Comparison of ENCODE assay signal across 24 cellular contexts in the genomic region with DNA sequence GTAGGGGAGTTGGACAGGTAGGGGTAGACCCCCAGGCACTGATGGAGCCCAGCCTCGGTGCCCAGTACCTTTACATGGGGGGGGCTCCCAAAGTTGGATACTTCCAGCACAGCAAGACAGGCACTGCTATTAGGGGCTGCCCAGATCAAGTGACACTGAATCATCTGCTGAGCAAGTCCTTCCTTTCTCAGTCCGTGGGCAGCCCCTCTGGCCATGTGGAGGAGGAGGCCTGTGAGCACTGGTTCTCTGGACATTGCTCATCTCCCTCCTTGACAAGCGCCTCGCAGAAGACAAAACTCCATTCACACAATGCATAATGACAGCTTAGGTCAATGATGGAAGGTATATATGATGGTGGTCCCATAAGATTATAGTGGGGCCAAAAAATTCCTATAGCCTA.
"Had no signal": no experiment of that assay in that cellular context is flagged by ENCODE, and none has a peak within 500 bp of the region (broad histone marks: within the 10 kb centered on the region; RNA-seq: fewer than 3 reads in every experiment).

No MANE protein-coding gene starts in this region.

- H3K27me3 Mint-ChIP-seq: activated naive CD4-positive, alpha-beta T cell treated with anti-CD3 and anti-CD28 coated beads, Interleukin-2, amount 50 U/mL, for 24 hours; stimulated activated memory B cell treated with anti-CD40 and anti-IgM and Interleukin-4, amounts not matched to agents 10 μg/mL and 1 μg/mL and 100 μg/mL, for 72 hours; T-helper 17 cell; type B pancreatic cell had no signal

- H3K9me3 ChIP-seq: mucosa of descending colon, right lobe of liver, testis, vagina had no signal

- H3K4me3 Mint-ChIP-seq: activated naive CD4-positive, alpha-beta T cell treated with anti-CD3 and anti-CD28 coated beads, Interleukin-2, amount 50 U/mL, for 24 hours; activated T-cell treated with anti-CD3 and anti-CD28 coated beads, Interleukin-2, amount 50 U/mL, for 72 hours; neural crest cell; stimulated activated memory B cell treated with anti-CD40 and anti-IgM and Interleukin-4, amounts not matched to agents 10 μg/mL and 1 μg/mL and 100 μg/mL, for 72 hours; T-helper 17 cell; type B pancreatic cell had no signal

- ATAC-seq: left ventricle myocardium superior; mucosa of descending colon; stimulated activated memory B cell treated with anti-CD40 and anti-IgM and Interleukin-4, amounts not matched to agents 10 μg/mL and 1 μg/mL and 100 μg/mL, for 72 hours; T-helper 17 cell had no signal

- H3K36me3 ChIP-seq: right lobe of liver, vagina had no signal

- H3K27ac Mint-ChIP-seq: activated naive CD4-positive, alpha-beta T cell treated with anti-CD3 and anti-CD28 coated beads, Interleukin-2, amount 50 U/mL, for 24 hours; activated T-cell treated with anti-CD3 and anti-CD28 coated beads, Interleukin-2, amount 50 U/mL, for 72 hours; stimulated activated memory B cell treated with anti-CD40 and anti-IgM and Interleukin-4, amounts not matched to agents 10 μg/mL and 1 μg/mL and 100 μg/mL, for 72 hours; T-helper 17 cell; type B pancreatic cell had no signal

- H3K27me3 ChIP-seq: hepatocyte, right lobe of liver, testis, vagina had no signal

- DNase-seq: activated CD4-positive, alpha-beta T cell treated with anti-CD3 and anti-CD28 coated beads for 4 hours; activated CD4-positive, alpha-beta T cell treated with anti-CD3 and anti-CD28 coated beads, Interleukin-2, amount 50 U/mL, for 48 hours; activated CD4-positive, CD25-positive, alpha-beta regulatory T cell; activated gamma-delta T cell; activated T-cell treated with anti-CD3 and anti-CD28 coated beads, Interleukin-2, amount 50 U/mL, for 72 hours; cerebellar nuclear complex; cortex of kidney; erythroblast; foreskin melanocyte; glutamatergic neuron; left ventricle myocardium superior; mesenchymal stem cell; mucosa of descending colon; right lobe of liver; stimulated activated CD4-positive, alpha-beta T cell treated with anti-CD3 and anti-CD28 coated beads, Interleukin-2, amount 100 ng/mL, for 24 hours; T-helper 17 cell; testis had no signal

- H3K4me1 ChIP-seq: right lobe of liver, testis had no signal

- H3K9me3 Mint-ChIP-seq: activated naive CD4-positive, alpha-beta T cell treated with anti-CD3 and anti-CD28 coated beads, Interleukin-2, amount 50 U/mL, for 24 hours; activated T-cell treated with anti-CD3 and anti-CD28 coated beads, Interleukin-2, amount 50 U/mL, for 72 hours; type B pancreatic cell had no signal

- H3K4me3 ChIP-seq: hepatocyte, mucosa of descending colon, right lobe of liver, skin epidermis, testis, vagina had no signal

- H3K27ac ChIP-seq: hepatocyte, right lobe of liver, skin epidermis, testis, vagina had no signal
